Comparison of ENCODE assay signal across 2 cellular contexts in the genomic region with DNA sequence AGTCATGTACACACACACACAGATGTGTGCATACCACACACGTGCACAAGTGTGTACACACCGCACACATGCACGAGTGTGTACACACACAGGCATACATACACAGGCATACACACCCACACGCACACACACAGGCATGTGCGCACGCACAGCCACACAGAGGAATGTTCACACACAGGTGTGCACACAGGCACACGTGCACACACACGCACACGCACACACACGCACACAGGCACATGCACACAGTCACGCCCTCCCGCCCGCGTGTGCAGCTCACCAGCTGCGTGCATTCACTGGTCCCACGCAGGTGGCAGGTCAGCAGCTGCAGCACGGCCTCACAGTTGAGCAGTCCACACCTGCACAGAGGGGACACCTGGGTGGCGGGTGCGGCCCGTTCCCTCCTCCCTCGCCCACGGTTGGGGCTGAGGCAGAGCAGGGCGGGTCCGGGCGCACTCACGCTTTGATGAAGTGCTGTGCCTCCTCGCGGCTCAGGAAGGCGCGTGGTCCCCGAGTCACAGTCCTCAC.
A peak's percentile ranks its signal among the peaks of the same experiment; 100 is the strongest.
TF ChIP-seq lines count a peak whose summit lies in the region.

No MANE protein-coding gene starts in this region.

TF ChIP-seq in HepG2, 621 proteins besides CTCF, POLR2A, EP300 and RAD21 (continues in another document):
- TF ChIP-seq PTBP1 (IDR thresholded peaks at IDR 0.05; ENCODE audit: low read depth, low read length, poor library complexity, severe bottlenecking) (no peak), ZNF776 (CRISPR knock-in tag; IDR thresholded peaks at IDR 0.05) (peak; percentile 41; the same call in 1 of the 2 replicates), ZNF652 (CRISPR knock-in tag; IDR thresholded peaks at IDR 0.05; ENCODE audit: borderline replicate concordance, low read depth) (no peak), ZNF367 (CRISPR knock-in tag; IDR thresholded peaks at IDR 0.05; ENCODE audit: borderline replicate concordance) (no peak), ZNF883 (CRISPR knock-in tag; IDR thresholded peaks at IDR 0.05; ENCODE audit: not compliant biosample characterization) (no peak), NONO (IDR thresholded peaks at IDR 0.05) (no peak), NONO (CRISPR knock-in tag; conservative IDR thresholded peaks at IDR 0.05) (0 out of 2 replicates have a peak, but pooled peaks have one; percentile 21), PCBP2 (optimal IDR thresholded peaks at IDR 0.05; ENCODE audit: low read depth, low read length, poor library complexity, severe bottlenecking) (no peak), HOXA9 (CRISPR knock-in tag; IDR thresholded peaks at IDR 0.05; ENCODE audit: borderline replicate concordance) (no peak), ZNF816 (CRISPR knock-in tag; IDR thresholded peaks at IDR 0.05; ENCODE audit: borderline replicate concordance) (no peak), DPF2 (CRISPR knock-in tag; IDR thresholded peaks at IDR 0.05; ENCODE audit: borderline replicate concordance, low read depth) (no peak), CEBPG (CRISPR knock-in tag; IDR thresholded peaks at IDR 0.05) (no peak), MEIS1 (CRISPR knock-in tag; IDR thresholded peaks at IDR 0.05; ENCODE audit: borderline replicate concordance) (no peak), RARA (CRISPR knock-in tag; IDR thresholded peaks at IDR 0.05) (no peak), JARID2 (CRISPR knock-in tag; IDR thresholded peaks at IDR 0.05; ENCODE audit: insufficient replicate concordance) (no peak), RBFOX2 (IDR thresholded peaks at IDR 0.05; ENCODE audit: low read depth, low read length) (peak; percentile 46; the same call in 1 of the 2 replicates), AHR (CRISPR knock-in tag; IDR thresholded peaks at IDR 0.05) (no peak), MIXL1 (CRISPR knock-in tag; IDR thresholded peaks at IDR 0.05) (no peak), SSRP1 (CRISPR knock-in tag; IDR thresholded peaks at IDR 0.05) (no peak), HNRNPLL (IDR thresholded peaks at IDR 0.05; ENCODE audit: low read depth, low read length, poor library complexity, severe bottlenecking) (no peak)
- TF ChIP-seq, protein P1, sequence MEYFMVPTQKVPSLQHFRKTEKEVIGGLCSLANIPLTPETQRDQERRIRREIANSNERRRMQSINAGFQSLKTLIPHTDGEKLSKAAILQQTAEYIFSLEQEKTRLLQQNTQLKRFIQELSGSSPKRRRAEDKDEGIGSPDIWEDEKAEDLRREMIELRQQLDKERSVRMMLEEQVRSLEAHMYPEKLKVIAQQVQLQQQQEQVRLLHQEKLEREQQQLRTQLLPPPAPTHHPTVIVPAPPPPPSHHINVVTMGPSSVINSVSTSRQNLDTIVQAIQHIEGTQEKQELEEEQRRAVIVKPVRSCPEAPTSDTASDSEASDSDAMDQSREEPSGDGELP (IDR thresholded peaks at IDR 0.05; ENCODE audit: borderline replicate concordance, low read depth) = no peak
- TF ChIP-seq, protein P2, sequence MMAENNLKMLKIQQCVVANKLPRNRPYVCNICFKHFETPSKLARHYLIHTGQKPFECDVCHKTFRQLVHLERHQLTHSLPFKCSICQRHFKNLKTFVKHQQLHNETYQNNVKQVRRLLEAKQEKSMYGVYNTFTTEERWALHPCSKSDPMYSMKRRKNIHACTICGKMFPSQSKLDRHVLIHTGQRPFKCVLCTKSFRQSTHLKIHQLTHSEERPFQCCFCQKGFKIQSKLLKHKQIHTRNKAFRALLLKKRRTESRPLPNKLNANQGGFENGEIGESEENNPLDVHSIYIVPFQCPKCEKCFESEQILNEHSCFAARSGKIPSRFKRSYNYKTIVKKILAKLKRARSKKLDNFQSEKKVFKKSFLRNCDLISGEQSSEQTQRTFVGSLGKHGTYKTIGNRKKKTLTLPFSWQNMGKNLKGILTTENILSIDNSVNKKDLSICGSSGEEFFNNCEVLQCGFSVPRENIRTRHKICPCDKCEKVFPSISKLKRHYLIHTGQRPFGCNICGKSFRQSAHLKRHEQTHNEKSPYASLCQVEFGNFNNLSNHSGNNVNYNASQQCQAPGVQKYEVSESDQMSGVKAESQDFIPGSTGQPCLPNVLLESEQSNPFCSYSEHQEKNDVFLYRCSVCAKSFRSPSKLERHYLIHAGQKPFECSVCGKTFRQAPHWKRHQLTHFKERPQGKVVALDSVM (CRISPR knock-in tag; IDR thresholded peaks at IDR 0.05) = no peak
- TF ChIP-seq, protein P3, sequence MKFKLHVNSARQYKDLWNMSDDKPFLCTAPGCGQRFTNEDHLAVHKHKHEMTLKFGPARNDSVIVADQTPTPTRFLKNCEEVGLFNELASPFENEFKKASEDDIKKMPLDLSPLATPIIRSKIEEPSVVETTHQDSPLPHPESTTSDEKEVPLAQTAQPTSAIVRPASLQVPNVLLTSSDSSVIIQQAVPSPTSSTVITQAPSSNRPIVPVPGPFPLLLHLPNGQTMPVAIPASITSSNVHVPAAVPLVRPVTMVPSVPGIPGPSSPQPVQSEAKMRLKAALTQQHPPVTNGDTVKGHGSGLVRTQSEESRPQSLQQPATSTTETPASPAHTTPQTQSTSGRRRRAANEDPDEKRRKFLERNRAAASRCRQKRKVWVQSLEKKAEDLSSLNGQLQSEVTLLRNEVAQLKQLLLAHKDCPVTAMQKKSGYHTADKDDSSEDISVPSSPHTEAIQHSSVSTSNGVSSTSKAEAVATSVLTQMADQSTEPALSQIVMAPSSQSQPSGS (CRISPR knock-in tag; IDR thresholded peaks at IDR 0.05) = no peak
- TF ChIP-seq, protein P4, sequence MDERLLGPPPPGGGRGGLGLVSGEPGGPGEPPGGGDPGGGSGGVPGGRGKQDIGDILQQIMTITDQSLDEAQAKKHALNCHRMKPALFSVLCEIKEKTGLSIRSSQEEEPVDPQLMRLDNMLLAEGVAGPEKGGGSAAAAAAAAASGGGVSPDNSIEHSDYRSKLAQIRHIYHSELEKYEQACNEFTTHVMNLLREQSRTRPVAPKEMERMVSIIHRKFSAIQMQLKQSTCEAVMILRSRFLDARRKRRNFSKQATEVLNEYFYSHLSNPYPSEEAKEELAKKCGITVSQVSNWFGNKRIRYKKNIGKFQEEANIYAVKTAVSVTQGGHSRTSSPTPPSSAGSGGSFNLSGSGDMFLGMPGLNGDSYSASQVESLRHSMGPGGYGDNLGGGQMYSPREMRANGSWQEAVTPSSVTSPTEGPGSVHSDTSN (CRISPR knock-in tag; IDR thresholded peaks at IDR 0.05) = no peak

TF ChIP-seq in IMR-90, 13 proteins besides CTCF, POLR2A, EP300 and RAD21:
- no peak for TF ChIP-seq FOS (IDR thresholded peaks at IDR 0.05; ENCODE audit: low read depth, low read length)
- TF ChIP-seq, protein P5, sequence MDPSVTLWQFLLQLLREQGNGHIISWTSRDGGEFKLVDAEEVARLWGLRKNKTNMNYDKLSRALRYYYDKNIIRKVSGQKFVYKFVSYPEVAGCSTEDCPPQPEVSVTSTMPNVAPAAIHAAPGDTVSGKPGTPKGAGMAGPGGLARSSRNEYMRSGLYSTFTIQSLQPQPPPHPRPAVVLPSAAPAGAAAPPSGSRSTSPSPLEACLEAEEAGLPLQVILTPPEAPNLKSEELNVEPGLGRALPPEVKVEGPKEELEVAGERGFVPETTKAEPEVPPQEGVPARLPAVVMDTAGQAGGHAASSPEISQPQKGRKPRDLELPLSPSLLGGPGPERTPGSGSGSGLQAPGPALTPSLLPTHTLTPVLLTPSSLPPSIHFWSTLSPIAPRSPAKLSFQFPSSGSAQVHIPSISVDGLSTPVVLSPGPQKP (IDR thresholded peaks at IDR 0.05; ENCODE audit: borderline replicate concordance, low read depth, low read length) = no peak
- TF ChIP-seq CEBPB (IDR thresholded peaks at IDR 0.05; ENCODE audit: low read depth, low read length) = no peak
- TF ChIP-seq BHLHE40 (IDR thresholded peaks at IDR 0.05; ENCODE audit: low read depth, low read length) = no peak
- no peak for TF ChIP-seq CHD1 (IDR thresholded peaks at IDR 0.05; ENCODE audit: low read depth, low read length)
- TF ChIP-seq MAZ (IDR thresholded peaks at IDR 0.05; ENCODE audit: borderline replicate concordance, low read depth, low read length) = no peak
- no peak for TF ChIP-seq RCOR1 (IDR thresholded peaks at IDR 0.05; ENCODE audit: insufficient replicate concordance, low read length)
- TF ChIP-seq SMC3 (IDR thresholded peaks at IDR 0.05; ENCODE audit: low read depth, low read length) = no peak
- no peak for TF ChIP-seq MAFK (IDR thresholded peaks at IDR 0.05; ENCODE audit: low read depth, low read length)
- no peak for TF ChIP-seq MXI1 (IDR thresholded peaks at IDR 0.05; ENCODE audit: borderline replicate concordance, low read depth, low read length)
- TF ChIP-seq RFX5 (IDR thresholded peaks at IDR 0.05; ENCODE audit: low read depth, low read length) = no peak
- TF ChIP-seq NFE2L2 (IDR thresholded peaks at IDR 0.05; ENCODE audit: low read depth, low read length) = no peak
- TF ChIP-seq, protein P6, sequence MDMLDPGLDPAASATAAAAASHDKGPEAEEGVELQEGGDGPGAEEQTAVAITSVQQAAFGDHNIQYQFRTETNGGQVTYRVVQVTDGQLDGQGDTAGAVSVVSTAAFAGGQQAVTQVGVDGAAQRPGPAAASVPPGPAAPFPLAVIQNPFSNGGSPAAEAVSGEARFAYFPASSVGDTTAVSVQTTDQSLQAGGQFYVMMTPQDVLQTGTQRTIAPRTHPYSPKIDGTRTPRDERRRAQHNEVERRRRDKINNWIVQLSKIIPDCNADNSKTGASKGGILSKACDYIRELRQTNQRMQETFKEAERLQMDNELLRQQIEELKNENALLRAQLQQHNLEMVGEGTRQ (IDR thresholded peaks at IDR 0.05; ENCODE audit: low read depth, low read length) = no peak
